Comparison of ENCODE assay signal across 20 cellular contexts in genomic region chr21:37483776-37484175, GRCh38.
DNase-seq lines count a peak whose midpoint lies in the region; ATAC-seq lines count a peak whose summit lies in the region.
"Had no signal": no experiment of that assay in that cellular context is flagged by ENCODE, and none has a peak within 500 bp of the region (broad histone marks: within the 10 kb centered on the region; RNA-seq: fewer than 3 reads in every experiment).

No MANE protein-coding gene starts in this region.

- H3K27ac Mint-ChIP-seq in stimulated activated naive B cell treated with anti-CD40 and anti-IgM and Interleukin-4, amounts not matched to agents 10 μg/mL and 1 μg/mL and 100 μg/mL, for 72 hours = peak overlapping the region; percentile 56
- H3K27ac Mint-ChIP-seq: IgD-negative memory B cell had no signal

- H3K9me3 ChIP-seq in NT2/D1 (ENCODE audit: insufficient read depth, low read length) (peaks cover 10% of the 10 kb centered on the region; the same call in 1 of the 2 replicates), iPS-20b (ENCODE audit: insufficient read depth, low read depth, low read length) (no peaks in the 10 kb centered on the region)
- H3K9me3 ChIP-seq: MG63, SJCRH30 had no signal

- peaks cover 70% of the 10 kb centered on the region for H3K36me3 ChIP-seq in NT2/D1 (ENCODE audit: insufficient read depth, insufficient read length, low read length)
- H3K36me3 ChIP-seq in iPS-20b (ENCODE audit: insufficient read depth, low read depth, low read length) = peaks cover 53% of the 10 kb centered on the region

- H3K4me3 ChIP-seq in NT2/D1 (ENCODE audit: insufficient read length, low read depth) (no peak overlapping the region), iPS-20b (ENCODE audit: low read length) (no peak overlapping the region)
- H3K4me3 ChIP-seq: MG63, PC-9, SJCRH30 had no signal

- H3K4me1 ChIP-seq in NT2/D1 (ENCODE audit: insufficient read depth, insufficient read length) (no peaks in the 10 kb centered on the region), iPS-20b (ENCODE audit: insufficient read depth, low read length) (peaks cover 4% of the 10 kb centered on the region; the same call in 1 of the 2 replicates)
- H3K4me1 ChIP-seq: SJCRH30 had no signal

- H3K9ac ChIP-seq in NT2/D1 (ENCODE audit: insufficient read length, low read depth) (no peak overlapping the region), iPS-20b (ENCODE audit: low read depth, low read length) (no peak overlapping the region)

- H3K4me3 Mint-ChIP-seq in stimulated activated naive B cell treated with anti-CD40 and anti-IgM and Interleukin-4, amounts not matched to agents 10 μg/mL and 1 μg/mL and 100 μg/mL, for 72 hours = no peak overlapping the region
- H3K4me3 Mint-ChIP-seq: IgD-negative memory B cell had no signal

- intact Hi-C loops in left ventricle myocardium superior (cut with micrococcal nuclease) (no loop called here), left cardiac atrium (cut with DNase I) (no loop called here)

- peaks cover 0 to 2% of the 10 kb centered on the region in 2 donors for H3K4me1 Mint-ChIP-seq in stimulated activated naive B cell treated with anti-CD40 and anti-IgM and Interleukin-4, amounts not matched to agents 10 μg/mL and 1 μg/mL and 100 μg/mL, for 72 hours

- H3K27me3 ChIP-seq in NT2/D1 (ENCODE audit: insufficient read depth, insufficient read length) = no peaks in the 10 kb centered on the region
- H3K27me3 ChIP-seq in iPS-20b (ENCODE audit: insufficient read depth, low read length) = no peaks in the 10 kb centered on the region
- H3K27me3 ChIP-seq: MG63, SJCRH30 had no signal

- H3K27ac ChIP-seq in iPS-20b (ENCODE audit: low read length) = peak overlapping the region; percentile 0
- H3K27ac ChIP-seq: C4-2B, PC-9, SJCRH30 had no signal

- no peaks in the 10 kb centered on the region for H3K27me3 Mint-ChIP-seq in stimulated activated naive B cell treated with anti-CD40 and anti-IgM and Interleukin-4, amounts not matched to agents 10 μg/mL and 1 μg/mL and 100 μg/mL, for 72 hours
- H3K27me3 Mint-ChIP-seq: IgD-negative memory B cell had no signal

- H3K36me3 Mint-ChIP-seq in stimulated activated naive B cell treated with anti-CD40 and anti-IgM and Interleukin-4, amounts not matched to agents 10 μg/mL and 1 μg/mL and 100 μg/mL, for 72 hours = peaks cover 15 to 18% of the 10 kb centered on the region in 2 donors

- no peaks in the 10 kb centered on the region for H3K9me3 Mint-ChIP-seq in stimulated activated naive B cell treated with anti-CD40 and anti-IgM and Interleukin-4, amounts not matched to agents 10 μg/mL and 1 μg/mL and 100 μg/mL, for 72 hours
- H3K9me3 Mint-ChIP-seq: IgD-negative memory B cell had no signal

- DNase-seq in left ventricle myocardium superior (no peak), left cardiac atrium (no peak), NT2/D1 (ENCODE audit: low read depth, low spot score) (peak; percentile 20), cerebellar nuclear complex (lab: John Stamatoyannopoulos, UW) (no peak), hypothalamus (lab: John Stamatoyannopoulos, UW) (no peak)
- DNase-seq in stimulated activated naive B cell treated with anti-CD40 and anti-IgM and Interleukin-4, amounts not matched to agents 10 μg/mL and 1 μg/mL and 100 μg/mL, for 72 hours = no peak
- DNase-seq: AML-193, Kasumi-1, MG63, NCI-H1092, NCI-H1436 treated with DMSO at 0.1 percent for 48 hours, NCI-H2029, NCI-H2171 treated with DMSO at 0.1 percent for 48 hours, NCI-H510A, PC-9, SJCRH30 had no signal

- ATAC-seq in left ventricle myocardium superior (peak; percentile 13), left cardiac atrium (no peak), HG02678 (IDR thresholded peaks at IDR 0.05; ENCODE audit: unreplicated experiment) (no peak)
- ATAC-seq in stimulated activated naive B cell treated with anti-CD40 and anti-IgM and Interleukin-4, amounts not matched to agents 10 μg/mL and 1 μg/mL and 100 μg/mL, for 72 hours (replicated peaks) = no peak
